ENCODE assay signal across 18 cellular contexts in genomic region chr18:11279461-11279860, GRCh38.
DNase-seq lines count a peak whose midpoint lies in the region; ATAC-seq and FAIRE-seq lines count a peak whose summit lies in the region.
"Had no signal": no experiment of that assay in that cellular context is flagged by ENCODE, and none has a peak within 500 bp of the region (broad histone marks: within the 10 kb centered on the region; RNA-seq: fewer than 3 reads in every experiment).

No MANE protein-coding gene starts in this region.

- H3K4me3 Mint-ChIP-seq in activated CD4-positive, alpha-beta T cell treated with anti-CD3 and anti-CD28 coated beads, Interleukin-2, amount 10 ng/mL, durations not matched to agents 24 days and 14 days: no peak overlapping the region
- H3K4me3 Mint-ChIP-seq: CD4-positive, alpha-beta T cell had no signal

- H3K36me3 Mint-ChIP-seq in activated CD4-positive, alpha-beta T cell treated with anti-CD3 and anti-CD28 coated beads, Interleukin-2, amount 10 ng/mL, durations not matched to agents 24 days and 14 days (ENCODE audit: low read depth): no peaks in the 10 kb centered on the region

- no peak overlapping the region for H3K27ac Mint-ChIP-seq in activated CD4-positive, alpha-beta T cell treated with anti-CD3 and anti-CD28 coated beads, Interleukin-2, amount 10 ng/mL, durations not matched to agents 24 days and 14 days
- H3K27ac Mint-ChIP-seq: CD4-positive, alpha-beta T cell had no signal

- peak; percentile 13 for ATAC-seq in left lobe of liver
- no peak for ATAC-seq in GM19452 (IDR thresholded peaks at IDR 0.05; ENCODE audit: unreplicated experiment)

- no peak for FAIRE-seq in urothelium cell line (lab: Jason Lieb, UNC)
- FAIRE-seq: A204.1 had no signal

- H3K9me3 Mint-ChIP-seq in activated CD4-positive, alpha-beta T cell treated with anti-CD3 and anti-CD28 coated beads, Interleukin-2, amount 10 ng/mL, durations not matched to agents 24 days and 14 days: peaks cover 4% of the 10 kb centered on the region
- H3K9me3 Mint-ChIP-seq: CD4-positive, alpha-beta T cell had no signal

- peak; percentile 19 for DNase-seq in activated CD4-positive, alpha-beta T cell treated with anti-CD3 and anti-CD28 coated beads, Interleukin-2, amount 10 ng/mL, durations not matched to agents 24 days and 14 days
- DNase-seq in activated CD4-positive, alpha-beta T cell treated with anti-CD3 and anti-CD28 coated beads, Interleukin-2, amount 50 U/mL, for 48 hours: no peak
- peak; percentile 31 for DNase-seq in RPMI7951 (ENCODE audit: low read depth)
- peak; percentile 71 for DNase-seq in left lobe of liver (ENCODE audit: low spot score)
- DNase-seq in urothelium cell line (ENCODE audit: low spot score): peak; percentile 36
- no peak for DNase-seq in MV-4-11 (lab: John Stamatoyannopoulos, UW)
- DNase-seq in NCI-H187 (lab: John Stamatoyannopoulos, UW): no peak
- DNase-seq: Calu3; CD4-positive, alpha-beta T cell; IMR-90; MG63; NCI-H1092 treated with DMSO at 0.1 percent for 48 hours; NCI-H146; NCI-H2081; NCI-H524; NCI-H82 had no signal

- H3K27me3 Mint-ChIP-seq in activated CD4-positive, alpha-beta T cell treated with anti-CD3 and anti-CD28 coated beads, Interleukin-2, amount 10 ng/mL, durations not matched to agents 24 days and 14 days: no peaks in the 10 kb centered on the region
- H3K27me3 Mint-ChIP-seq: CD4-positive, alpha-beta T cell had no signal

- H3K4me1 Mint-ChIP-seq in activated CD4-positive, alpha-beta T cell treated with anti-CD3 and anti-CD28 coated beads, Interleukin-2, amount 10 ng/mL, durations not matched to agents 24 days and 14 days: no peaks in the 10 kb centered on the region

- intact Hi-C loops in activated CD4-positive, alpha-beta T cell treated with anti-CD3 and anti-CD28 coated beads, Interleukin-2, amount 10 ng/mL, durations not matched to agents 24 days and 14 days (cut with micrococcal nuclease): no loop called here

Comparison
In these comparisons a context has a peak if more than half of its experiments do, and no peak if none do; other contexts are left out.
1. DNase-seq: peak in activated CD4-positive, alpha-beta T cell treated with anti-CD3 and anti-CD28 coated beads, Interleukin-2, amount 10 ng/mL, durations not matched to agents 24 days and 14 days (single experiment), RPMI7951 (single experiment), left lobe of liver (single experiment) and urothelium cell line (single experiment); none in activated CD4-positive, alpha-beta T cell treated with anti-CD3 and anti-CD28 coated beads, Interleukin-2, amount 50 U/mL, for 48 hours (0 of 2), MV-4-11 (single experiment) and NCI-H187 (0 of 2).